8 cellular contexts compared by ENCODE assay signal in genomic region chr11:560305-561147, GRCh38. TPM values are rescaled to one million over a fixed set of nuclear protein-coding genes. Genes with fewer than 3 reads are reported as not detected.
DNase-seq lines count a peak whose midpoint lies in the region; ATAC-seq, FAIRE-seq and TF ChIP-seq lines count a peak whose summit lies in the region.

TSS of gene LMNTD2 (minus strand) at chr11:560738. CDS start at chr11:560716, 22 bp downstream.
TSS of gene RASSF7 (plus strand) at chr11:560970. CDS start at chr11:561769, 799 bp downstream.

- BruUV-seq in endothelial cell of umbilical vein (replicated peaks; lab: Mats Ljungman, UMichigan): TSS peak; percentile 25

- peaks cover 19% of the 10 kb centered on the region for H3K4me1 ChIP-seq in CD8-positive, alpha-beta T cell (ENCODE audit: insufficient read depth, low read length)
- peaks cover 6% of the 10 kb centered on the region for H3K4me1 ChIP-seq in endothelial cell of umbilical vein (ENCODE audit: control insufficient read depth, extremely low read depth, insufficient read depth, low read length)

- no peaks in the 10 kb centered on the region for H3K9me3 ChIP-seq in CD8-positive, alpha-beta T cell (ENCODE audit: low read length)
- no peaks in the 10 kb centered on the region for H3K9me3 ChIP-seq in endothelial cell of umbilical vein (replicated peaks; ENCODE audit: control insufficient read depth, insufficient read depth, low read length)

- H3K27me3 Mint-ChIP-seq in CD8-positive, alpha-beta T cell (ENCODE audit: low read depth): no peaks in the 10 kb centered on the region

- no peak for TF ChIP-seq CTCF in CD8-positive, alpha-beta T cell (IDR thresholded peaks at IDR 0.05)
- TF ChIP-seq CTCF in endothelial cell of umbilical vein (IDR thresholded peaks at IDR 0.05; ENCODE audit: extremely low read depth in 1 of 2, insufficient read depth in 1 of 2, low read depth in 1 of 2, low read length in 2 of 2): no peak

- peak; percentile 94 for ATAC-seq in CD8-positive, alpha-beta T cell
- ATAC-seq in GM19463 (IDR thresholded peaks at IDR 0.05; ENCODE audit: unreplicated experiment): peak; percentile 82

- peak; percentile 58 for TF ChIP-seq POLR2A in endothelial cell of umbilical vein (IDR thresholded peaks at IDR 0.05; ENCODE audit: low read depth, low read length)

- H3K79me2 ChIP-seq in endothelial cell of umbilical vein (ENCODE audit: control insufficient read depth, insufficient read depth, low read length): no peaks in the 10 kb centered on the region

- no peaks in the 10 kb centered on the region for H3K9me3 Mint-ChIP-seq in CD8-positive, alpha-beta T cell

- no peaks in the 10 kb centered on the region for H3K36me3 ChIP-seq in CD8-positive, alpha-beta T cell (ENCODE audit: insufficient read depth, low read length)
- peaks cover 0 to 2% of the 10 kb centered on the region in 2 experiments for H3K36me3 ChIP-seq in endothelial cell of umbilical vein (ENCODE audit: control insufficient read depth in 2 of 2, extremely low read depth in 1 of 2, insufficient read depth in 2 of 2, low read length in 2 of 2)

- H3K36me3 Mint-ChIP-seq in CD8-positive, alpha-beta T cell: peaks cover 8% of the 10 kb centered on the region

- intact Hi-C loops in CD8-positive, alpha-beta T cell (cut with DNase I, micrococcal nuclease): loop anchor here (1.0 to 2.0 kb wide), 8 partner anchors 8 to 236 kb away; partner anchors contain the start of genes PHRF1 (in 2 of the 2), DEAF1 (in 1 of the 2), HRAS (in 1 of the 2) and LRRC56 (in 1 of the 2)
- intact Hi-C loops in endothelial cell of umbilical vein (cut with micrococcal nuclease): loop anchor here (2.0 kb wide), 1 partner anchor 24 kb away; the partner anchor contains the start of gene LRRC56

- H3K27ac Mint-ChIP-seq in CD8-positive, alpha-beta T cell: peak within 1 kb of the TSS; percentile 84

- dilution Hi-C loops in endothelial cell of umbilical vein (cut with MboI; ENCODE audit: extremely low pct_ligation_motif_present, low sequenced_read_pairs): no loop called here

- H3K9me1 ChIP-seq in endothelial cell of umbilical vein (replicated peaks; ENCODE audit: control insufficient read depth, extremely low read depth, insufficient read depth, low read length): no peaks in the 10 kb centered on the region

- peak; percentile 72 for FAIRE-seq in endothelial cell of umbilical vein (lab: Jason Lieb, UNC)

- CTCF ChIA-PET in CD8-positive, alpha-beta T cell (lab: Charles Lee): interaction anchor here (1.0 to 1.2 kb wide), 2 partner anchors 41 to 167 kb away, joined by 3 read pairs; no protein-coding TSS in a partner anchor
- CTCF ChIA-PET in endothelial cell of umbilical vein (lab: Charles Lee): interaction anchor here (1.1 kb wide), 1 partner anchor 162 kb away, joined by 4 read pairs; no protein-coding TSS in a partner anchor

- H3K4me3 Mint-ChIP-seq in CD8-positive, alpha-beta T cell: peak within 1 kb of the TSS; percentile 88

- peak within 1 kb of the TSS; percentile 94 for H3K4me3 ChIP-seq in CD8-positive, alpha-beta T cell (ENCODE audit: low read depth, low read length)
- peak within 1 kb of the TSS; percentile 62 to 88 (median 74) for H3K4me3 ChIP-seq in endothelial cell of umbilical vein (replicated peaks in 1 of 3; ENCODE audit: insufficient read depth in 1 of 3, low read depth in 1 of 3, low read length in 3 of 3)

- POLR2A ChIA-PET in CD8-positive, alpha-beta T cell (lab: Charles Lee): interaction anchor here (0.8 to 1.6 kb wide), 4 partner anchors 8 to 136 kb away, joined by 3 to 4 read pairs (median 4); partner anchors contain the start of gene PHRF1
- POLR2A ChIA-PET in endothelial cell of umbilical vein (lab: Charles Lee): no interaction called here

- peak within 1 kb of the TSS; percentile 36 for H3K9ac ChIP-seq in endothelial cell of umbilical vein (replicated peaks; ENCODE audit: extremely low read depth, insufficient read depth, low read length)

- peak; percentile 92 to 98 (median 95) for DNase-seq in CD8-positive, alpha-beta T cell
- DNase-seq in HPDE6-E6E7 (ENCODE audit: extremely low spot score) (peak; percentile 74), NOMO-1 (lab: John Stamatoyannopoulos, UW; ENCODE audit: unreplicated experiment in 2 of 2) (peak; percentile 87 to 93), endothelial cell of umbilical vein (ENCODE audit: low read depth, low spot score) (peak; percentile 80), middle frontal gyrus (ENCODE audit: extremely low spot score, low spot score) (peak; percentile 75)
- DNase-seq in activated CD8-positive, alpha-beta memory T cell treated with anti-CD3 and anti-CD28 coated beads, Interleukin-2, amount 50 U/mL, for 1 hour (ENCODE audit: extremely low read depth): peak; percentile 83
- DNase-seq in stimulated activated CD8-positive, alpha-beta memory T cell treated with anti-CD3 and anti-CD28 coated beads, Interleukin-15, amount 100 ng/mL, for 48 hours (ENCODE audit: low read depth in 2 of 2): peak; percentile 89 to 93

- H3K4me2 ChIP-seq in endothelial cell of umbilical vein (ENCODE audit: insufficient read depth, low read length): peak within 1 kb of the TSS; percentile 78

- H4K20me1 ChIP-seq in endothelial cell of umbilical vein (replicated peaks; ENCODE audit: control insufficient read depth, extremely low read depth, insufficient read depth, low read length): no peaks in the 10 kb centered on the region

- H2AFZ ChIP-seq in endothelial cell of umbilical vein (ENCODE audit: low read depth, low read length): peak within 1 kb of the TSS; percentile 82

- H3K27ac ChIP-seq in CD8-positive, alpha-beta T cell (ENCODE audit: low read depth, low read length): peak within 1 kb of the TSS; percentile 51
- H3K27ac ChIP-seq in endothelial cell of umbilical vein (ENCODE audit: insufficient read depth, low read depth, low read length): no peak within 1 kb of the TSS

- H3K27me3 ChIP-seq in CD8-positive, alpha-beta T cell (ENCODE audit: insufficient read depth, low read length): no peaks in the 10 kb centered on the region
- peaks cover 11 to 17% of the 10 kb centered on the region in 2 experiments for H3K27me3 ChIP-seq in endothelial cell of umbilical vein (ENCODE audit: control insufficient read depth in 2 of 2, insufficient read depth in 2 of 2, low read length in 2 of 2)

- peaks cover 18% of the 10 kb centered on the region for H3K4me1 Mint-ChIP-seq in CD8-positive, alpha-beta T cell (ENCODE audit: low read depth)

TF ChIP-seq in endothelial cell of umbilical vein, 7 proteins besides CTCF, POLR2A, EP300 and RAD21:
- no peak for TF ChIP-seq POLR2AphosphoS5 (IDR thresholded peaks at IDR 0.05; ENCODE audit: insufficient read depth, low read depth, low read length)
- no peak for TF ChIP-seq JUN (IDR thresholded peaks at IDR 0.05; ENCODE audit: borderline replicate concordance, insufficient read depth, insufficient read length, low read depth)

RNA-seq across cellular contexts. Expression of gene LMNTD2, which starts in this region (rescaled TPM):
- 1 to 10 TPM; 4.2 to 5.6 TPM for total RNA-seq in CD8-positive, alpha-beta T cell
- total RNA-seq in endothelial cell of umbilical vein: 1.8 and 2.1 TPM in 2 replicates
- polyA plus RNA-seq in endothelial cell of umbilical vein: 2.6 and 3.9 TPM in 2 replicates
- 0.61 and 0.97 TPM in 2 replicates for polyA plus RNA-seq in endothelial cell of umbilical vein (2011; cell fraction: cytosol; rRNA removed)
- 12.6 and 17.5 TPM in 2 replicates for polyA plus RNA-seq in endothelial cell of umbilical vein (2011; cell fraction: nucleus; rRNA removed)
- 0.35 and 1.5 TPM in 2 replicates for polyA plus RNA-seq in endothelial cell of umbilical vein (2012)
- 0.25 and 1.0 TPM in 2 replicates for polyA minus RNA-seq in endothelial cell of umbilical vein
- 1.3 TPM for polyA minus RNA-seq in endothelial cell of umbilical vein (2011; cell fraction: cytosol; rRNA and poly(A)+ RNA removed)
- polyA minus RNA-seq in endothelial cell of umbilical vein (2011; cell fraction: nucleus; rRNA and poly(A)+ RNA removed): 0.58 and 4.2 TPM in 2 replicates

RNA-seq across cellular contexts. Expression of gene RASSF7, which starts in this region (rescaled TPM):
- total RNA-seq in CD8-positive, alpha-beta T cell: 10 to 100 TPM; 11.8 to 15.3 TPM
- 12.2 and 14.1 TPM in 2 replicates for total RNA-seq in endothelial cell of umbilical vein
- 19.9 and 27.9 TPM in 2 replicates for polyA plus RNA-seq in endothelial cell of umbilical vein
- 11.1 and 16.5 TPM in 2 replicates for polyA plus RNA-seq in endothelial cell of umbilical vein (2011; cell fraction: cytosol; rRNA removed)
- polyA plus RNA-seq in endothelial cell of umbilical vein (2011; cell fraction: nucleus; rRNA removed): 20.5 and 21.7 TPM in 2 replicates
- 5.5 and 12.2 TPM in 2 replicates for polyA plus RNA-seq in endothelial cell of umbilical vein (2012)
- polyA minus RNA-seq in endothelial cell of umbilical vein: 5.7 and 7.6 TPM in 2 replicates
- 5.4 TPM for polyA minus RNA-seq in endothelial cell of umbilical vein (2011; cell fraction: cytosol; rRNA and poly(A)+ RNA removed)
- polyA minus RNA-seq in endothelial cell of umbilical vein (2011; cell fraction: nucleus; rRNA and poly(A)+ RNA removed): 1.7 and 3.0 TPM in 2 replicates
